Comparison of ENCODE assay signal across 20 cellular contexts in genomic region chr4:125132281-125132680, GRCh38.
A peak's percentile ranks its signal among the peaks of the same experiment; 100 is the strongest.
DNase-seq lines count a peak whose midpoint lies in the region; ATAC-seq and TF ChIP-seq lines count a peak whose summit lies in the region.
"Had no signal": no experiment of that assay in that cellular context is flagged by ENCODE, and none has a peak within 500 bp of the region (broad histone marks: within the 10 kb centered on the region; RNA-seq: fewer than 3 reads in every experiment).

No MANE protein-coding gene starts in this region.

- no peak for TF ChIP-seq CTCF in fibroblast of the aortic adventitia (IDR thresholded peaks at IDR 0.05; ENCODE audit: insufficient read depth, low read length)
- no peak for TF ChIP-seq CTCF in A673 (conservative IDR thresholded peaks at IDR 0.05; ENCODE audit: low read depth, low read length)

- peaks cover 0 to 3% of the 10 kb centered on the region in 2 donors for H3K9me3 Mint-ChIP-seq in activated naive CD4-positive, alpha-beta T cell treated with anti-CD3 and anti-CD28 coated beads, Interleukin-2, amount 50 U/mL, for 72 hours

- H3K36me3 Mint-ChIP-seq in activated naive CD4-positive, alpha-beta T cell treated with anti-CD3 and anti-CD28 coated beads, Interleukin-2, amount 50 U/mL, for 72 hours = no peaks in the 10 kb centered on the region
- H3K36me3 Mint-ChIP-seq: CD14-positive monocyte had no signal

- peak; percentile 59 for ATAC-seq in SK-N-SH treated with all-trans-retinoic acid at 6 μM for 48 hours
- no peak for ATAC-seq in activated naive CD4-positive, alpha-beta T cell treated with anti-CD3 and anti-CD28 coated beads, Interleukin-2, amount 50 U/mL, for 72 hours
- ATAC-seq: A549, PC-3 had no signal

- DNase-seq in EH (ENCODE audit: low read depth) = peak; percentile 27
- peak; percentile 56 for DNase-seq in fibroblast of the aortic adventitia (ENCODE audit: low read depth)
- peak; percentile 24 for DNase-seq in stromal cell of bone marrow (ENCODE audit: low read depth)
- DNase-seq in A673 (ENCODE audit: low spot score) = no peak
- no peak for DNase-seq in iPS-NIHi11 (ENCODE audit: low spot score)
- DNase-seq in activated naive CD4-positive, alpha-beta T cell treated with anti-CD3 and anti-CD28 coated beads, Interleukin-2, amount 50 U/mL, for 72 hours (ENCODE audit: low spot score in 2 of 2) = no peak
- DNase-seq: AML-193, DMS 273 treated with DMSO at 0.1 percent for 48 hours, DND-41, NCI-H1417 treated with DMSO at 0.1 percent for 48 hours, NCI-H187 treated with DMSO at 0.1 percent for 48 hours, NCI-H345, NCI-H524 treated with DMSO at 0.1 percent for 48 hours, PC-3, SJCRH30, SW 1271 had no signal

- H3K4me1 ChIP-seq in A673 (ENCODE audit: insufficient read depth, low read length, poor library complexity, severe bottlenecking) = no peaks in the 10 kb centered on the region
- H3K4me1 ChIP-seq: A549, SJCRH30 had no signal

- POLR2A ChIA-PET in A673 (lab: Charles Lee; ENCODE audit: low non-redundant PET) = no interaction called here

- no peak overlapping the region for H3K27ac ChIP-seq in A673 (ENCODE audit: low read depth, low read length, poor library complexity, severe bottlenecking)
- H3K27ac ChIP-seq: A549, HL-60, SJCRH30 had no signal

- H3K36me3 ChIP-seq in A673 (ENCODE audit: insufficient read depth, low read length, poor library complexity, severe bottlenecking) = no peaks in the 10 kb centered on the region
- H3K36me3 ChIP-seq: SJCRH30 had no signal

- CTCF ChIA-PET in A673 (lab: Charles Lee) = no interaction called here

- no TSS peak for BruUV-seq in A673 (replicated peaks; lab: Mats Ljungman, UMichigan)

- H3K27ac Mint-ChIP-seq in activated naive CD4-positive, alpha-beta T cell treated with anti-CD3 and anti-CD28 coated beads, Interleukin-2, amount 50 U/mL, for 72 hours = no peak overlapping the region
- H3K27ac Mint-ChIP-seq: CD14-positive monocyte had no signal

- intact Hi-C loops in A673 (cut with micrococcal nuclease; ENCODE audit: unreplicated experiment) = no loop called here

- H3K4me3 ChIP-seq in fibroblast of the aortic adventitia (ENCODE audit: low read depth, low read length) = no peak overlapping the region
- H3K4me3 ChIP-seq in A673 (ENCODE audit: low read depth, low read length, poor library complexity, severe bottlenecking) = no peak overlapping the region
- H3K4me3 ChIP-seq: A549, SJCRH30 had no signal

- no peaks in the 10 kb centered on the region for H3K9me3 ChIP-seq in A673 (ENCODE audit: low read depth, low read length, poor library complexity, severe bottlenecking)
- H3K9me3 ChIP-seq: A549, SJCRH30 had no signal

- no peaks in the 10 kb centered on the region for H3K27me3 ChIP-seq in A673 (replicated peaks; ENCODE audit: insufficient read depth, low read depth, low read length, poor library complexity)
- H3K27me3 ChIP-seq: SJCRH30 had no signal

TF ChIP-seq in SK-N-SH treated with all-trans-retinoic acid at 6 μM for 48 hours, 23 proteins besides CTCF, POLR2A, EP300 and RAD21:
- TF ChIP-seq CREB5 (CRISPR knock-in tag; IDR thresholded peaks at IDR 0.05; ENCODE audit: low read depth) (no peak), CSRNP3 (CRISPR knock-in tag; IDR thresholded peaks at IDR 0.05) (no peak), OSR1 (CRISPR knock-in tag; IDR thresholded peaks at IDR 0.05) (no peak), TCF4 (CRISPR knock-in tag; IDR thresholded peaks at IDR 0.05; ENCODE audit: borderline replicate concordance) (no peak)

Comparison
In these comparisons a context has a peak if more than half of its experiments do, and no peak if none do; other contexts are left out.
1. DNase-seq: peak in EH (single experiment), fibroblast of the aortic adventitia (single experiment) and stromal cell of bone marrow (single experiment); none in A673 (single experiment), iPS-NIHi11 (single experiment) and activated naive CD4-positive, alpha-beta T cell treated with anti-CD3 and anti-CD28 coated beads, Interleukin-2, amount 50 U/mL, for 72 hours (0 of 2).